15 cellular contexts compared by ENCODE assay signal in the genomic region with DNA sequence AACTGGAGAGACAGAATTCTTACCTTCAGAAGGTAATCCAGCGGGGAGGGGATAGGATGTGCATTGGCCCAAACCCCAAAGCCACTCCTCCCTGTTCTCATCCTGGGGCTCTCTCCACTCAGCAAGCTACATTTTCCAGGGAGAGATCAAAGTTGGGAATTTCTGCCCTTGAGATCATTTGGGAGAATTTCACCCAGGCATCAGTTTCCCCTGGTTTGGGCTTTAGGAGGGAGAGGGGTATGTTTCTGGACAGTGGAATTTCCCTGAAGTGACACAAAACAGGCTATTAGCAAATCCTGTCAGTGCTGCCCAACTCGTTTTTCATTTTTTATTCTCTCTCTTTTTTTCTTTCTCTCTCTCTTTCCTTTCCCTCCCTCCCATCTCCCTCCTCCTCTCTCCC. TPM values are rescaled to one million over a fixed set of nuclear protein-coding genes. Genes with fewer than 3 reads are reported as not detected.
DNase-seq lines count a peak whose midpoint lies in the region; ATAC-seq, FAIRE-seq and TF ChIP-seq lines count a peak whose summit lies in the region.
"Had no signal": no experiment of that assay in that cellular context is flagged by ENCODE, and none has a peak within 500 bp of the region (broad histone marks: within the 10 kb centered on the region; RNA-seq: fewer than 3 reads in every experiment).

No MANE protein-coding gene starts in this region.

- H3K36me3 Mint-ChIP-seq in activated CD4-positive, alpha-beta memory T cell treated with anti-CD3 and anti-CD28 coated beads for 36 hours: peaks cover 33% of the 10 kb centered on the region
- H3K36me3 Mint-ChIP-seq in activated CD4-positive, alpha-beta memory T cell treated with anti-CD3 and anti-CD28 coated beads, Interleukin-2, amount 10 ng/mL, durations not matched to agents 7 days and 5 days (ENCODE audit: low read depth): peaks cover 44% of the 10 kb centered on the region

- peaks cover 41% of the 10 kb centered on the region for H3K4me1 Mint-ChIP-seq in activated CD4-positive, alpha-beta memory T cell treated with anti-CD3 and anti-CD28 coated beads for 36 hours (ENCODE audit: low read depth)
- peaks cover 35% of the 10 kb centered on the region for H3K4me1 Mint-ChIP-seq in activated CD4-positive, alpha-beta memory T cell treated with anti-CD3 and anti-CD28 coated beads, Interleukin-2, amount 10 ng/mL, durations not matched to agents 7 days and 5 days

- H3K9ac ChIP-seq in colonic mucosa (ENCODE audit: low read depth in 2 of 2, low read length in 2 of 2): peak overlapping the region in 1 of 2 donors; percentile 12

- TF ChIP-seq CTCF in colonic mucosa (IDR thresholded peaks at IDR 0.05) (no peak), lung (IDR thresholded peaks at IDR 0.05; ENCODE audit: control extremely low read depth, extremely low read depth) (no peak), tibial artery (IDR thresholded peaks at IDR 0.05) (no peak)

- peak overlapping the region; percentile 14 for H3K27ac Mint-ChIP-seq in activated CD4-positive, alpha-beta memory T cell treated with anti-CD3 and anti-CD28 coated beads for 36 hours
- no peak overlapping the region for H3K27ac Mint-ChIP-seq in activated CD4-positive, alpha-beta memory T cell treated with anti-CD3 and anti-CD28 coated beads, Interleukin-2, amount 10 ng/mL, durations not matched to agents 7 days and 5 days

- H3K4me1 ChIP-seq in colonic mucosa (peaks cover 2% of the 10 kb centered on the region), lung (ENCODE audit: control insufficient read depth in 2 of 2, insufficient read depth in 2 of 2, low read length in 2 of 2) (peaks cover 15 to 29% of the 10 kb centered on the region in 2 donors), tibial artery (peaks cover 0 to 82% (median 65%) of the 10 kb centered on the region in 4 donors)

- no peaks in the 10 kb centered on the region for H3K9me3 Mint-ChIP-seq in activated CD4-positive, alpha-beta memory T cell treated with anti-CD3 and anti-CD28 coated beads for 36 hours
- H3K9me3 Mint-ChIP-seq in activated CD4-positive, alpha-beta memory T cell treated with anti-CD3 and anti-CD28 coated beads, Interleukin-2, amount 10 ng/mL, durations not matched to agents 7 days and 5 days: no peaks in the 10 kb centered on the region

- TF ChIP-seq POLR2A in H54 (IDR thresholded peaks at IDR 0.05; ENCODE audit: low read depth, low read length): no peak

- H3K27ac ChIP-seq in colonic mucosa: peak overlapping the region; percentile 5
- H3K27ac ChIP-seq in lung (ENCODE audit: low read depth in 1 of 2, low read length in 1 of 2): peak overlapping the region; percentile 38 to 72
- H3K27ac ChIP-seq in tibial artery: peak overlapping the region; percentile 72 to 84

- POLR2A ChIA-PET in activated CD4-positive, alpha-beta memory T cell treated with anti-CD3 and anti-CD28 coated beads for 36 hours (lab: Charles Lee): no interaction called here
- POLR2A ChIA-PET in activated CD4-positive, alpha-beta memory T cell treated with anti-CD3 and anti-CD28 coated beads, Interleukin-2, amount 10 ng/mL, durations not matched to agents 7 days and 5 days (lab: Charles Lee): no interaction called here

- H3K9me3 ChIP-seq in colonic mucosa: no peaks in the 10 kb centered on the region
- no peaks in the 10 kb centered on the region for H3K9me3 ChIP-seq in lung (ENCODE audit: control insufficient read depth in 2 of 2, insufficient read depth in 1 of 2, low read length in 1 of 2)
- H3K9me3 ChIP-seq in tibial artery: no peaks in the 10 kb centered on the region

- ATAC-seq in lung (ENCODE audit: insufficient read depth, low FRiP score) (no peak), HG03025 (IDR thresholded peaks at IDR 0.05; ENCODE audit: low FRiP score, unreplicated experiment) (no peak)

- CTCF ChIA-PET in activated CD4-positive, alpha-beta memory T cell treated with anti-CD3 and anti-CD28 coated beads for 36 hours (lab: Charles Lee): no interaction called here
- CTCF ChIA-PET in activated CD4-positive, alpha-beta memory T cell treated with anti-CD3 and anti-CD28 coated beads, Interleukin-2, amount 10 ng/mL, durations not matched to agents 7 days and 5 days (lab: Charles Lee): no interaction called here

- no peak for FAIRE-seq in H54 (lab: Jason Lieb, UNC)
- FAIRE-seq: A204.1 had no signal

- no peak for DNase-seq in activated CD4-positive, alpha-beta memory T cell treated with anti-CD3 and anti-CD28 coated beads for 36 hours
- DNase-seq in activated CD4-positive, alpha-beta memory T cell treated with anti-CD3 and anti-CD28 coated beads, Interleukin-2, amount 10 ng/mL, durations not matched to agents 7 days and 5 days: no peak
- DNase-seq in colonic mucosa: no peak
- no peak for DNase-seq in lung (ENCODE audit: low spot score)
- DNase-seq in tibial artery: no peak
- no peak for DNase-seq in H54 (ENCODE audit: insufficient read length, low spot score)
- DNase-seq in dedifferentiated amniotic fluid mesenchymal stem cell (ENCODE audit: extremely low spot score): no peak
- DNase-seq: activated CD4-positive, alpha-beta T cell treated with anti-CD3 and anti-CD28 coated beads, Interleukin-2, amount 50 U/mL, for 48 hours; central memory CD4-positive, alpha-beta T cell; GDM1; NCI-H1694; occipital lobe had no signal

- H3K36me3 ChIP-seq in colonic mucosa (peaks cover 5% of the 10 kb centered on the region), lung (ENCODE audit: control insufficient read depth in 2 of 2, insufficient read depth in 2 of 2, low read length in 2 of 2) (peaks cover 0 to 24% of the 10 kb centered on the region in 2 donors), tibial artery (peaks cover 21 to 37% (median 32%) of the 10 kb centered on the region in 3 donors)

- H3K4me3 Mint-ChIP-seq in activated CD4-positive, alpha-beta memory T cell treated with anti-CD3 and anti-CD28 coated beads for 36 hours: no peak overlapping the region
- H3K4me3 Mint-ChIP-seq in activated CD4-positive, alpha-beta memory T cell treated with anti-CD3 and anti-CD28 coated beads, Interleukin-2, amount 10 ng/mL, durations not matched to agents 7 days and 5 days: no peak overlapping the region

- H3K27me3 ChIP-seq in colonic mucosa (no peaks in the 10 kb centered on the region), lung (ENCODE audit: control insufficient read depth, insufficient read depth) (no peaks in the 10 kb centered on the region), tibial artery (no peaks in the 10 kb centered on the region)

- H3K4me3 ChIP-seq in colonic mucosa (no peak overlapping the region), lung (no peak overlapping the region), tibial artery (no peak overlapping the region)

- no peaks in the 10 kb centered on the region for H3K27me3 Mint-ChIP-seq in activated CD4-positive, alpha-beta memory T cell treated with anti-CD3 and anti-CD28 coated beads for 36 hours
- no peaks in the 10 kb centered on the region for H3K27me3 Mint-ChIP-seq in activated CD4-positive, alpha-beta memory T cell treated with anti-CD3 and anti-CD28 coated beads, Interleukin-2, amount 10 ng/mL, durations not matched to agents 7 days and 5 days

- intact Hi-C loops in activated CD4-positive, alpha-beta memory T cell treated with anti-CD3 and anti-CD28 coated beads for 36 hours (cut with micrococcal nuclease): no loop called here
- intact Hi-C loops in colonic mucosa (cut with DNase I): no loop called here
- intact Hi-C loops in tibial artery (cut with DNase I; ENCODE audit: low total_unique reads): no loop called here

- 53 to 57% methylated on average over 2 of the region's 2 CpGs for WGBS in lung, 2 donors

RNA-seq across cellular contexts. Expression of a gene that starts 35.7 kb away (rescaled TPM):
- not detected for total RNA-seq in activated CD4-positive, alpha-beta memory T cell treated with anti-CD3 and anti-CD28 coated beads for 36 hours
- not detected for total RNA-seq in activated CD4-positive, alpha-beta memory T cell treated with anti-CD3 and anti-CD28 coated beads, Interleukin-2, amount 10 ng/mL, durations not matched to agents 7 days and 5 days
- total RNA-seq in colonic mucosa (1 to 10 TPM in 1 of 2 donors, not detected in 1; 7.7 TPM), lung (1 to 10 TPM; 2.1 to 3.7 TPM)
- polyA plus RNA-seq in lung: 1 to 10 TPM in 1 of 2 donors, under 1 TPM in 1; 0.39 to 1.2 TPM
- total RNA-seq: occipital lobe, RPMI7951 had no signal

RNA-seq across cellular contexts. Expression of a gene that starts 52.6 kb away (rescaled TPM):
- 1 to 10 TPM; 5.0 to 5.9 TPM for total RNA-seq in activated CD4-positive, alpha-beta memory T cell treated with anti-CD3 and anti-CD28 coated beads for 36 hours
- total RNA-seq in activated CD4-positive, alpha-beta memory T cell treated with anti-CD3 and anti-CD28 coated beads, Interleukin-2, amount 10 ng/mL, durations not matched to agents 7 days and 5 days: 10 to 100 TPM; 10.0 to 11.9 TPM
- total RNA-seq in colonic mucosa (10 to 100 TPM; 15.6 to 18.9 TPM), lung (10 to 100 TPM; 17.6 to 37.1 TPM)
- polyA plus RNA-seq in lung: 10 to 100 TPM; 20.0 to 31.2 TPM

RNA-seq across cellular contexts. Expression of a gene that starts 57.7 kb away (rescaled TPM):
- 10 to 100 TPM; 14.6 to 15.9 TPM for total RNA-seq in activated CD4-positive, alpha-beta memory T cell treated with anti-CD3 and anti-CD28 coated beads for 36 hours
- 10 to 100 TPM; 31.7 to 31.9 TPM for total RNA-seq in activated CD4-positive, alpha-beta memory T cell treated with anti-CD3 and anti-CD28 coated beads, Interleukin-2, amount 10 ng/mL, durations not matched to agents 7 days and 5 days
- total RNA-seq in colonic mucosa (10 to 100 TPM; 32.3 to 42.7 TPM), lung (10 to 100 TPM; 42.7 to 47.6 TPM)
- 10 to 100 TPM; 19.1 to 52.3 TPM for polyA plus RNA-seq in lung

Comparison
In these comparisons a context has a peak if more than half of its experiments do, and no peak if none do; other contexts are left out.
1. H3K27ac ChIP-seq: peak in every context shown above with its lines; median percentile 78 in tibial artery; 55 in lung; 5 in colonic mucosa.